In genomic region chr10:114543456-114543855, GRCh38 we compare ENCODE assay signal across 16 cellular contexts.
DNase-seq lines count a peak whose midpoint lies in the region; ATAC-seq and TF ChIP-seq lines count a peak whose summit lies in the region.
"Had no signal": no experiment of that assay in that cellular context is flagged by ENCODE, and none has a peak within 500 bp of the region (broad histone marks: within the 10 kb centered on the region; RNA-seq: fewer than 3 reads in every experiment).

No MANE protein-coding gene starts in this region.

- no peak for ATAC-seq in central memory CD8-positive, alpha-beta T cell (replicated peaks; ENCODE audit: extremely low read depth, poor library complexity, severe bottlenecking)

- H3K27ac Mint-ChIP-seq in activated naive CD4-positive, alpha-beta T cell treated with anti-CD3 and anti-CD28 coated beads for 36 hours, result peak overlapping the region; percentile 91
- peak overlapping the region; percentile 100 for H3K27ac Mint-ChIP-seq in central memory CD8-positive, alpha-beta T cell (ENCODE audit: low read depth)
- H3K27ac Mint-ChIP-seq in type B pancreatic cell, result no peak overlapping the region
- H3K27ac Mint-ChIP-seq: endodermal cell had no signal

- H3K4me1 ChIP-seq in Peyer's patch (peaks cover 0 to 18% (median 10%) of the 10 kb centered on the region in 4 donors), stomach (peaks cover 19 to 57% (median 32%) of the 10 kb centered on the region in 4 donors)

- 61 to 67% (median 62%) methylated on average over 8 of the region's 8 CpGs for WGBS in stomach, 5 donors

- no peak for TF ChIP-seq POLR2A in Peyer's patch (IDR thresholded peaks at IDR 0.05)
- no peak for TF ChIP-seq POLR2A in stomach (IDR thresholded peaks at IDR 0.05)

- no peaks in the 10 kb centered on the region for H3K36me3 Mint-ChIP-seq in activated naive CD4-positive, alpha-beta T cell treated with anti-CD3 and anti-CD28 coated beads for 36 hours (ENCODE audit: low read depth)
- H3K36me3 Mint-ChIP-seq in central memory CD8-positive, alpha-beta T cell (ENCODE audit: insufficient read depth), result peaks cover 20% of the 10 kb centered on the region
- H3K36me3 Mint-ChIP-seq in type B pancreatic cell, result no peaks in the 10 kb centered on the region

- H3K4me3 ChIP-seq in Peyer's patch (no peak overlapping the region), stomach (no peak overlapping the region)
- H3K4me3 ChIP-seq: GM23248, tibial nerve had no signal

- H3K36me3 ChIP-seq in Peyer's patch, result peaks cover 0 to 7% (median 0%) of the 10 kb centered on the region in 3 donors
- H3K36me3 ChIP-seq in stomach, result peaks cover 0 to 22% (median 0%) of the 10 kb centered on the region in 4 donors

- no peaks in the 10 kb centered on the region for H3K9me3 ChIP-seq in Peyer's patch
- no peaks in the 10 kb centered on the region for H3K9me3 ChIP-seq in stomach
- H3K9me3 ChIP-seq: tibial nerve had no signal

- H3K9me3 Mint-ChIP-seq in activated naive CD4-positive, alpha-beta T cell treated with anti-CD3 and anti-CD28 coated beads for 36 hours, result no peaks in the 10 kb centered on the region
- no peaks in the 10 kb centered on the region for H3K9me3 Mint-ChIP-seq in central memory CD8-positive, alpha-beta T cell
- no peaks in the 10 kb centered on the region for H3K9me3 Mint-ChIP-seq in type B pancreatic cell
- H3K9me3 Mint-ChIP-seq: endodermal cell had no signal

- peaks cover 92% of the 10 kb centered on the region for H3K4me1 Mint-ChIP-seq in activated naive CD4-positive, alpha-beta T cell treated with anti-CD3 and anti-CD28 coated beads for 36 hours (ENCODE audit: low read depth)
- peaks cover 78% of the 10 kb centered on the region for H3K4me1 Mint-ChIP-seq in central memory CD8-positive, alpha-beta T cell
- H3K4me1 Mint-ChIP-seq in type B pancreatic cell (ENCODE audit: unreplicated experiment), result peaks cover 12% of the 10 kb centered on the region

- H3K27me3 Mint-ChIP-seq in activated naive CD4-positive, alpha-beta T cell treated with anti-CD3 and anti-CD28 coated beads for 36 hours (ENCODE audit: low read depth), result no peaks in the 10 kb centered on the region
- no peaks in the 10 kb centered on the region for H3K27me3 Mint-ChIP-seq in central memory CD8-positive, alpha-beta T cell
- no peaks in the 10 kb centered on the region for H3K27me3 Mint-ChIP-seq in type B pancreatic cell

- CTCF ChIA-PET in activated naive CD4-positive, alpha-beta T cell treated with anti-CD3 and anti-CD28 coated beads for 36 hours (lab: Charles Lee), result interaction anchor here (0.5 to 18.2 kb wide), 7 partner anchors 20 to 421 kb away, joined by 4 to 307 read pairs (median 7); partner anchors contain the start of gene FHIP2A

- H3K27ac ChIP-seq in Peyer's patch, result peak overlapping the region in 3 of 4 donors; percentile 66 to 81 (median 73)
- peak overlapping the region in 3 of 5 donors; percentile 17 to 80 (median 33) for H3K27ac ChIP-seq in stomach
- H3K27ac ChIP-seq: GM23248 had no signal

- H3K27me3 ChIP-seq in Peyer's patch (no peaks in the 10 kb centered on the region), stomach (no peaks in the 10 kb centered on the region)
- H3K27me3 ChIP-seq: tibial nerve had no signal

- peak overlapping the region; percentile 73 for H3K4me3 Mint-ChIP-seq in activated naive CD4-positive, alpha-beta T cell treated with anti-CD3 and anti-CD28 coated beads for 36 hours
- H3K4me3 Mint-ChIP-seq in central memory CD8-positive, alpha-beta T cell, result peak overlapping the region; percentile 59
- no peak overlapping the region for H3K4me3 Mint-ChIP-seq in type B pancreatic cell
- H3K4me3 Mint-ChIP-seq: endodermal cell had no signal

- no peak for TF ChIP-seq CTCF in Peyer's patch (IDR thresholded peaks at IDR 0.05)
- TF ChIP-seq CTCF in stomach (IDR thresholded peaks at IDR 0.05), result no peak
- no peak for TF ChIP-seq CTCF in type B pancreatic cell (conservative IDR thresholded peaks at IDR 0.05)

- TF ChIP-seq EP300 in stomach (IDR thresholded peaks at IDR 0.05), result no peak

- intact Hi-C loops in activated naive CD4-positive, alpha-beta T cell treated with anti-CD3 and anti-CD28 coated beads for 36 hours (cut with micrococcal nuclease), result loop anchor here (5.0 kb wide), 2 partner anchors 691 to 861 kb away; partner anchors contain the start of genes DCLRE1A and NHLRC2
- intact Hi-C loops in stomach (cut with DNase I; ENCODE audit: low total_unique reads), result loop anchor here (10.0 kb wide), 1 partner anchor 251 kb away; no protein-coding TSS in a partner anchor

- DNase-seq in activated naive CD4-positive, alpha-beta T cell treated with anti-CD3 and anti-CD28 coated beads for 36 hours, result no peak
- DNase-seq in activated naive CD4-positive, alpha-beta T cell treated with anti-CD3 and anti-CD28 coated beads, Interleukin-2, amount 50 U/mL, for 16 hours, result no peak
- DNase-seq in Peyer's patch (no peak), stomach (no peak), T1000 (lab: John Stamatoyannopoulos, UW) (no peak), type B pancreatic cell (ENCODE audit: extremely low spot score, unreplicated experiment) (no peak), NCI-H1105 treated with DMSO at 0.1 percent for 48 hours (lab: John Stamatoyannopoulos, UW) (no peak)
- no peak for DNase-seq in central memory CD8-positive, alpha-beta T cell (ENCODE audit: low spot score in 2 of 2)
- DNase-seq: activated CD4-positive, alpha-beta T cell treated with anti-CD3 and anti-CD28 coated beads, Interleukin-2, amount 50 U/mL, for 4 hours; caudate nucleus; endodermal cell; GM23248; NCI-H2081 treated with DMSO at 0.1 percent for 48 hours; RPMI8226; stimulated activated CD4-positive, alpha-beta T cell treated with anti-CD3 and anti-CD28 coated beads, Interleukin-15, amount 100 ng/mL, for 24 hours had no signal
